In the genomic region with DNA sequence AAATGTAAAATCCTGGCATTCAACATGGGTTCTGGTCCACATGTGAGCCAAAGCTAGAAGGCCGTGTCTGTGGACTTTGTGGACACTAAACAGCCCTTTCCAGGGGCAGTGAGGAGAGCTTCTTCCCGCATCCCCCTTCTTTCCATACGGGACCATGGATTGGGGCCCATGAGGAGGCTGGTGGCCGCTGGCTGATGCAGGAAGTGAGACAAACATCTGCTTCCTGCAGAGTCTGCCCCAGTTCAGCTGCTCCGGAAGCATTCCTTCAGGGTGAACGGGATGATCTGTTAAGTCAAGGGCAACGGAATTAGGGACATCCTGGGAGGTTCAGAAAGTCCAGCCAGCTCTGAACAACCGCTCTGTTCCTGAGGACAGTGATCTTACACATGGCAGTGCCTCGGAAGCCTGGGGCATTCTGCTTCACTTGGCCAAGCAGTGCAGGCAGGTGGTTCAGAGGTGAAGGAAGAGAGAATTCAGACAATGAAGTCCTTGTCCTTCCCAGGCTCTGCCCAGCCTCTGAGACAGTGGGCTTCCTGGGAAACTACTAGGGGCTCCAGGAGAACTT, we compare ENCODE assay signal across 1 cellular context.
TF ChIP-seq lines count a peak whose summit lies in the region.

No MANE protein-coding gene starts in this region.

TF ChIP-seq in HepG2, 621 proteins besides CTCF, POLR2A, EP300 and RAD21 (continued from another document and continues in another):
- TF ChIP-seq, protein P1, sequence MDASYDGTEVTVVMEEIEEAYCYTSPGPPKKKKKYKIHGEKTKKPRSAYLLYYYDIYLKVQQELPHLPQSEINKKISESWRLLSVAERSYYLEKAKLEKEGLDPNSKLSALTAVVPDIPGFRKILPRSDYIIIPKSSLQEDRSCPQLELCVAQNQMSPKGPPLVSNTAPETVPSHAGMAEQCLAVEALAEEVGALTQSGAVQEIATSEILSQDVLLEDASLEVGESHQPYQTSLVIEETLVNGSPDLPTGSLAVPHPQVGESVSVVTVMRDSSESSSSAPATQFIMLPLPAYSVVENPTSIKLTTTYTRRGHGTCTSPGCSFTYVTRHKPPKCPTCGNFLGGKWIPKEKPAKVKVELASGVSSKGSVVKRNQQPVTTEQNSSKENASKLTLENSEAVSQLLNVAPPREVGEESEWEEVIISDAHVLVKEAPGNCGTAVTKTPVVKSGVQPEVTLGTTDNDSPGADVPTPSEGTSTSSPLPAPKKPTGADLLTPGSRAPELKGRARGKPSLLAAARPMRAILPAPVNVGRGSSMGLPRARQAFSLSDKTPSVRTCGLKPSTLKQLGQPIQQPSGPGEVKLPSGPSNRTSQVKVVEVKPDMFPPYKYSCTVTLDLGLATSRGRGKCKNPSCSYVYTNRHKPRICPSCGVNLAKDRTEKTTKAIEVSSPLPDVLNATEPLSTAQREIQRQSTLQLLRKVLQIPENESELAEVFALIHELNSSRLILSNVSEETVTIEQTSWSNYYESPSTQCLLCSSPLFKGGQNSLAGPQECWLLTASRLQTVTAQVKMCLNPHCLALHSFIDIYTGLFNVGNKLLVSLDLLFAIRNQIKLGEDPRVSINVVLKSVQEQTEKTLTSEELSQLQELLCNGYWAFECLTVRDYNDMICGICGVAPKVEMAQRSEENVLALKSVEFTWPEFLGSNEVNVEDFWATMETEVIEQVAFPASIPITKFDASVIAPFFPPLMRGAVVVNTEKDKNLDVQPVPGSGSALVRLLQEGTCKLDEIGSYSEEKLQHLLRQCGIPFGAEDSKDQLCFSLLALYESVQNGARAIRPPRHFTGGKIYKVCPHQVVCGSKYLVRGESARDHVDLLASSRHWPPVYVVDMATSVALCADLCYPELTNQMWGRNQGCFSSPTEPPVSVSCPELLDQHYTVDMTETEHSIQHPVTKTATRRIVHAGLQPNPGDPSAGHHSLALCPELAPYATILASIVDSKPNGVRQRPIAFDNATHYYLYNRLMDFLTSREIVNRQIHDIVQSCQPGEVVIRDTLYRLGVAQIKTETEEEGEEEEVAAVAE (CRISPR knock-in tag; IDR thresholded peaks at IDR 0.05; ENCODE audit: borderline replicate concordance): no peak
- TF ChIP-seq CEBPB (IDR thresholded peaks at IDR 0.05; ENCODE audit: borderline replicate concordance, low read depth, low read length) (no peak), BRD4 (CRISPR knock-in tag; IDR thresholded peaks at IDR 0.05) (0 out of 2 replicates have a peak, but pooled peaks have one; percentile 59), ZNF121 (CRISPR knock-in tag; IDR thresholded peaks at IDR 0.05) (no peak), CBX5 (CRISPR knock-in tag; IDR thresholded peaks at IDR 0.05; ENCODE audit: borderline replicate concordance) (peak; percentile 55; the same call in 1 of the 2 replicates), TAF1 (CRISPR knock-in tag; IDR thresholded peaks at IDR 0.05) (no peak), FOXP1 (IDR thresholded peaks at IDR 0.05) (no peak), FOXP1 (CRISPR knock-in tag; IDR thresholded peaks at IDR 0.05) (no peak), HMGA1 (CRISPR knock-in tag; conservative IDR thresholded peaks at IDR 0.05) (no peak), RXRB (CRISPR knock-in tag; IDR thresholded peaks at IDR 0.05; ENCODE audit: borderline replicate concordance) (peak; percentile 21; the same call in 1 of the 2 replicates), HDAC2 (CRISPR knock-in tag; IDR thresholded peaks at IDR 0.05) (peak; percentile 27; the same call in 1 of the 2 replicates), HNF4G (IDR thresholded peaks at IDR 0.05; ENCODE audit: borderline replicate concordance, low read depth, low read length) (no peak), HNF4G (CRISPR knock-in tag; IDR thresholded peaks at IDR 0.05; ENCODE audit: borderline replicate concordance, low read depth) (no peak), MTF2 (CRISPR knock-in tag; IDR thresholded peaks at IDR 0.05; ENCODE audit: borderline replicate concordance) (no peak), ZNF720 (CRISPR knock-in tag; IDR thresholded peaks at IDR 0.05) (no peak), ELF4 (CRISPR knock-in tag; IDR thresholded peaks at IDR 0.05; ENCODE audit: borderline replicate concordance) (no peak), ZNF431 (CRISPR knock-in tag; IDR thresholded peaks at IDR 0.05; ENCODE audit: borderline replicate concordance, low read depth) (no peak), ZNF776 (CRISPR knock-in tag; IDR thresholded peaks at IDR 0.05) (no peak)
- TF ChIP-seq, protein P2, sequence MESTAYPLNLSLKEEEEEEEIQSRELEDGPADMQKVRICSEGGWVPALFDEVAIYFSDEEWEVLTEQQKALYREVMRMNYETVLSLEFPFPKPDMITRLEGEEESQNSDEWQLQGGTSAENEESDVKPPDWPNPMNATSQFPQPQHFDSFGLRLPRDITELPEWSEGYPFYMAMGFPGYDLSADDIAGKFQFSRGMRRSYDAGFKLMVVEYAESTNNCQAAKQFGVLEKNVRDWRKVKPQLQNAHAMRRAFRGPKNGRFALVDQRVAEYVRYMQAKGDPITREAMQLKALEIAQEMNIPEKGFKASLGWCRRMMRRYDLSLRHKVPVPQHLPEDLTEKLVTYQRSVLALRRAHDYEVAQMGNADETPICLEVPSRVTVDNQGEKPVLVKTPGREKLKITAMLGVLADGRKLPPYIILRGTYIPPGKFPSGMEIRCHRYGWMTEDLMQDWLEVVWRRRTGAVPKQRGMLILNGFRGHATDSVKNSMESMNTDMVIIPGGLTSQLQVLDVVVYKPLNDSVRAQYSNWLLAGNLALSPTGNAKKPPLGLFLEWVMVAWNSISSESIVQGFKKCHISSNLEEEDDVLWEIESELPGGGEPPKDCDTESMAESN (CRISPR knock-in tag; conservative IDR thresholded peaks at IDR 0.05): no peak
- TF ChIP-seq, protein P3, sequence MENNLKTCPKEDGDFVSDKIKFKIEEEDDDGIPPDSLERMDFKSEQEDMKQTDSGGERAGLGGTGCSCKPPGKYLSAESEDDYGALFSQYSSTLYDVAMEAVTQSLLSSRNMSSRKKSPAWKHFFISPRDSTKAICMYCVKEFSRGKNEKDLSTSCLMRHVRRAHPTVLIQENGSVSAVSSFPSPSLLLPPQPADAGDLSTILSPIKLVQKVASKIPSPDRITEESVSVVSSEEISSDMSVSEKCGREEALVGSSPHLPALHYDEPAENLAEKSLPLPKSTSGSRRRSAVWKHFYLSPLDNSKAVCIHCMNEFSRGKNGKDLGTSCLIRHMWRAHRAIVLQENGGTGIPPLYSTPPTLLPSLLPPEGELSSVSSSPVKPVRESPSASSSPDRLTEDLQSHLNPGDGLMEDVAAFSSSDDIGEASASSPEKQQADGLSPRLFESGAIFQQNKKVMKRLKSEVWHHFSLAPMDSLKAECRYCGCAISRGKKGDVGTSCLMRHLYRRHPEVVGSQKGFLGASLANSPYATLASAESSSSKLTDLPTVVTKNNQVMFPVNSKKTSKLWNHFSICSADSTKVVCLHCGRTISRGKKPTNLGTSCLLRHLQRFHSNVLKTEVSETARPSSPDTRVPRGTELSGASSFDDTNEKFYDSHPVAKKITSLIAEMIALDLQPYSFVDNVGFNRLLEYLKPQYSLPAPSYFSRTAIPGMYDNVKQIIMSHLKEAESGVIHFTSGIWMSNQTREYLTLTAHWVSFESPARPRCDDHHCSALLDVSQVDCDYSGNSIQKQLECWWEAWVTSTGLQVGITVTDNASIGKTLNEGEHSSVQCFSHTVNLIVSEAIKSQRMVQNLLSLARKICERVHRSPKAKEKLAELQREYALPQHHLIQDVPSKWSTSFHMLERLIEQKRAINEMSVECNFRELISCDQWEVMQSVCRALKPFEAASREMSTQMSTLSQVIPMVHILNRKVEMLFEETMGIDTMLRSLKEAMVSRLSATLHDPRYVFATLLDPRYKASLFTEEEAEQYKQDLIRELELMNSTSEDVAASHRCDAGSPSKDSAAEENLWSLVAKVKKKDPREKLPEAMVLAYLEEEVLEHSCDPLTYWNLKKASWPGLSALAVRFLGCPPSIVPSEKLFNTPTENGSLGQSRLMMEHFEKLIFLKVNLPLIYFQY (CRISPR knock-in tag; IDR thresholded peaks at IDR 0.05; ENCODE audit: borderline replicate concordance): no peak
- TF ChIP-seq, protein P4, sequence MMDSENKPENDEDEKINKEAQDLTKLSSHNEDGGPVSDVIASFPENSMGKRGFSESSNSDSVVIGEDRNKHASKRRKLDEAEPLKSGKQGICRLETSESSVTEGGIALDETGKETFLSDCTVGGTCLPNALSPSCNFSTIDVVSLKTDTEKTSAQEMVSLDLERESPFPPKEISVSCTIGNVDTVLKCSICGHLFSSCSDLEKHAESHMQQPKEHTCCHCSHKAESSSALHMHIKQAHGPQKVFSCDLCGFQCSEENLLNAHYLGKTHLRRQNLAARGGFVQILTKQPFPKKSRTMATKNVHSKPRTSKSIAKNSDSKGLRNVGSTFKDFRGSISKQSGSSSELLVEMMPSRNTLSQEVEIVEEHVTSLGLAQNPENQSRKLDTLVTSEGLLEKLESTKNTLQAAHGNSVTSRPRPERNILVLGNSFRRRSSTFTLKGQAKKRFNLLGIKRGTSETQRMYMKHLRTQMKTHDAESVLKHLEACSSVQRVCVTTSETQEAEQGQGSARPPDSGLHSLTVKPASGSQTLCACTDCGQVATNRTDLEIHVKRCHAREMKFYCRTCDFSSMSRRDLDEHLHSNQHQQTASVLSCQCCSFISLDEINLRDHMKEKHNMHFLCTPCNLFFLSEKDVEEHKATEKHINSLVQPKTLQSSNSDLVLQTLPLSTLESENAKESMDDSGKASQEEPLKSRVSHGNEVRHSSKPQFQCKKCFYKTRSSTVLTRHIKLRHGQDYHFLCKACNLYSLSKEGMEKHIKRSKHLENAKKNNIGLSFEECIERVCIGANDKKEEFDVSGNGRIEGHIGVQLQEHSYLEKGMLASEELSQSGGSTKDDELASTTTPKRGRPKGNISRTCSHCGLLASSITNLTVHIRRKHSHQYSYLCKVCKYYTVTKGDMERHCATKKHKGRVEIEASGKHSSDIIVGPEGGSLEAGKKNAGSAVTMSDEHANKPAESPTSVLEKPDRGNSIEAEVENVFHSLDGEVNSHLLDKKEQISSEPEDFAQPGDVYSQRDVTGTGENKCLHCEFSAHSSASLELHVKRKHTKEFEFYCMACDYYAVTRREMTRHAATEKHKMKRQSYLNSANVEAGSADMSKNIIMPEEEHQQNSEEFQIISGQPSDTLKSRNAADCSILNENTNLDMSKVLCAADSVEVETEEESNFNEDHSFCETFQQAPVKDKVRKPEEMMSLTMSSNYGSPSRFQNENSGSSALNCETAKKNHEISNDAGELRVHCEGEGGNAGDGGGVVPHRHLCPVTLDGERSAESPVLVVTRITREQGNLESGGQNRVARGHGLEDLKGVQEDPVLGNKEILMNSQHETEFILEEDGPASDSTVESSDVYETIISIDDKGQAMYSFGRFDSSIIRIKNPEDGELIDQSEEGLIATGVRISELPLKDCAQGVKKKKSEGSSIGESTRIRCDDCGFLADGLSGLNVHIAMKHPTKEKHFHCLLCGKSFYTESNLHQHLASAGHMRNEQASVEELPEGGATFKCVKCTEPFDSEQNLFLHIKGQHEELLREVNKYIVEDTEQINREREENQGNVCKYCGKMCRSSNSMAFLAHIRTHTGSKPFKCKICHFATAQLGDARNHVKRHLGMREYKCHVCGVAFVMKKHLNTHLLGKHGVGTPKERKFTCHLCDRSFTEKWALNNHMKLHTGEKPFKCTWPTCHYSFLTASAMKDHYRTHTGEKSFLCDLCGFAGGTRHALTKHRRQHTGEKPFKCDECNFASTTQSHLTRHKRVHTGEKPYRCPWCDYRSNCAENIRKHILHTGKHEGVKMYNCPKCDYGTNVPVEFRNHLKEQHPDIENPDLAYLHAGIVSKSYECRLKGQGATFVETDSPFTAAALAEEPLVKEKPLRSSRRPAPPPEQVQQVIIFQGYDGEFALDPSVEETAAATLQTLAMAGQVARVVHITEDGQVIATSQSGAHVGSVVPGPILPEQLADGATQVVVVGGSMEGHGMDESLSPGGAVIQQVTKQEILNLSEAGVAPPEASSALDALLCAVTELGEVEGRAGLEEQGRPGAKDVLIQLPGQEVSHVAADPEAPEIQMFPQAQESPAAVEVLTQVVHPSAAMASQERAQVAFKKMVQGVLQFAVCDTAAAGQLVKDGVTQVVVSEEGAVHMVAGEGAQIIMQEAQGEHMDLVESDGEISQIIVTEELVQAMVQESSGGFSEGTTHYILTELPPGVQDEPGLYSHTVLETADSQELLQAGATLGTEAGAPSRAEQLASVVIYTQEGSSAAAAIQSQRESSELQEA (CRISPR knock-in tag; IDR thresholded peaks at IDR 0.05; ENCODE audit: not compliant biosample characterization): no peak
- TF ChIP-seq, protein P5, sequence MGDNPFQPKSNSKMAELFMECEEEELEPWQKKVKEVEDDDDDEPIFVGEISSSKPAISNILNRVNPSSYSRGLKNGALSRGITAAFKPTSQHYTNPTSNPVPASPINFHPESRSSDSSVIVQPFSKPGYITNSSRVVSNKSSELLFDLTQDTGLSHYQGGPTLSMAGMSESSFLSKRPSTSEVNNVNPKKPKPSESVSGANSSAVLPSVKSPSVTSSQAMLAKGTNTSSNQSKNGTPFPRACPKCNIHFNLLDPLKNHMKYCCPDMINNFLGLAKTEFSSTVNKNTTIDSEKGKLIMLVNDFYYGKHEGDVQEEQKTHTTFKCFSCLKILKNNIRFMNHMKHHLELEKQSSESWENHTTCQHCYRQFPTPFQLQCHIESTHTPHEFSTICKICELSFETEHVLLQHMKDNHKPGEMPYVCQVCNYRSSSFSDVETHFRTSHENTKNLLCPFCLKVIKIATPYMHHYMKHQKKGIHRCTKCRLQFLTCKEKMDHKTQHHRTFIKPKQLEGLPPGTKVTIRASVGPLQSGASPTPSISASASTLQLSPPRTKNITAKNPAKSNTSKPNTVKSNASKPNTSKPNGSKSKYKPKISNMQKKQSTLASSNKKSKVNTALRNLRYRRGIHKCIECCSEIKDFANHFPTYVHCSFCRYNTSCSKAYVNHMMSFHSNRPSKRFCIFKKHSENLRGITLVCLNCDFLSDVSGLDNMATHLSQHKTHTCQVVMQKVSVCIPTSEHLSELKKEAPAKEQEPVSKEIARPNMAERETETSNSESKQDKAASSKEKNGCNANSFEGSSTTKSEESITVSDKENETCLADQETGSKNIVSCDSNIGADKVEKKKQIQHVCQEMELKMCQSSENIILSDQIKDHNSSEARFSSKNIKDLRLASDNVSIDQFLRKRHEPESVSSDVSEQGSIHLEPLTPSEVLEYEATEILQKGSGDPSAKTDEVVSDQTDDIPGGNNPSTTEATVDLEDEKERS (CRISPR knock-in tag; IDR thresholded peaks at IDR 0.05): no peak
- TF ChIP-seq, protein P6, sequence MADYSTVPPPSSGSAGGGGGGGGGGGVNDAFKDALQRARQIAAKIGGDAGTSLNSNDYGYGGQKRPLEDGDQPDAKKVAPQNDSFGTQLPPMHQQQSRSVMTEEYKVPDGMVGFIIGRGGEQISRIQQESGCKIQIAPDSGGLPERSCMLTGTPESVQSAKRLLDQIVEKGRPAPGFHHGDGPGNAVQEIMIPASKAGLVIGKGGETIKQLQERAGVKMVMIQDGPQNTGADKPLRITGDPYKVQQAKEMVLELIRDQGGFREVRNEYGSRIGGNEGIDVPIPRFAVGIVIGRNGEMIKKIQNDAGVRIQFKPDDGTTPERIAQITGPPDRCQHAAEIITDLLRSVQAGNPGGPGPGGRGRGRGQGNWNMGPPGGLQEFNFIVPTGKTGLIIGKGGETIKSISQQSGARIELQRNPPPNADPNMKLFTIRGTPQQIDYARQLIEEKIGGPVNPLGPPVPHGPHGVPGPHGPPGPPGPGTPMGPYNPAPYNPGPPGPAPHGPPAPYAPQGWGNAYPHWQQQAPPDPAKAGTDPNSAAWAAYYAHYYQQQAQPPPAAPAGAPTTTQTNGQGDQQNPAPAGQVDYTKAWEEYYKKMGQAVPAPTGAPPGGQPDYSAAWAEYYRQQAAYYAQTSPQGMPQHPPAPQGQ (CRISPR knock-in tag; IDR thresholded peaks at IDR 0.05; ENCODE audit: borderline replicate concordance): no peak
- TF ChIP-seq, protein P7, sequence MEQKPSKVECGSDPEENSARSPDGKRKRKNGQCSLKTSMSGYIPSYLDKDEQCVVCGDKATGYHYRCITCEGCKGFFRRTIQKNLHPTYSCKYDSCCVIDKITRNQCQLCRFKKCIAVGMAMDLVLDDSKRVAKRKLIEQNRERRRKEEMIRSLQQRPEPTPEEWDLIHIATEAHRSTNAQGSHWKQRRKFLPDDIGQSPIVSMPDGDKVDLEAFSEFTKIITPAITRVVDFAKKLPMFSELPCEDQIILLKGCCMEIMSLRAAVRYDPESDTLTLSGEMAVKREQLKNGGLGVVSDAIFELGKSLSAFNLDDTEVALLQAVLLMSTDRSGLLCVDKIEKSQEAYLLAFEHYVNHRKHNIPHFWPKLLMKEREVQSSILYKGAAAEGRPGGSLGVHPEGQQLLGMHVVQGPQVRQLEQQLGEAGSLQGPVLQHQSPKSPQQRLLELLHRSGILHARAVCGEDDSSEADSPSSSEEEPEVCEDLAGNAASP (CRISPR knock-in tag; IDR thresholded peaks at IDR 0.05; ENCODE audit: borderline replicate concordance): no peak
